In genomic region chr11:65660038-65660437, GRCh38 we compare ENCODE assay signal across 1 cellular context.
TF ChIP-seq lines count a peak whose summit lies in the region.

No MANE protein-coding gene starts in this region.

TF ChIP-seq in A549, 52 proteins besides CTCF, POLR2A, EP300 and RAD21 (continued from another document):
- TF ChIP-seq REST (IDR thresholded peaks at IDR 0.05) (no peak), HDAC2 (IDR thresholded peaks at IDR 0.05) (no peak)
